ENCODE assay signal across 1 cellular context in genomic region chr13:34011552-34012085, GRCh38.
TF ChIP-seq lines count a peak whose summit lies in the region.

No MANE protein-coding gene starts in this region.

TF ChIP-seq in SK-N-SH treated with all-trans-retinoic acid at 6 μM for 48 hours, 23 proteins besides CTCF, POLR2A, EP300 and RAD21 (continued from another document):
- TF ChIP-seq CSRNP3 (CRISPR knock-in tag; IDR thresholded peaks at IDR 0.05), result no peak
- no peak for TF ChIP-seq OSR1 (CRISPR knock-in tag; IDR thresholded peaks at IDR 0.05)
- no peak for TF ChIP-seq ZC3H10 (CRISPR knock-in tag; IDR thresholded peaks at IDR 0.05)
- TF ChIP-seq TCF4 (CRISPR knock-in tag; IDR thresholded peaks at IDR 0.05; ENCODE audit: borderline replicate concordance), result no peak
- no peak for TF ChIP-seq PATZ1 (CRISPR knock-in tag; IDR thresholded peaks at IDR 0.05; ENCODE audit: borderline replicate concordance)
- no peak for TF ChIP-seq TOX (CRISPR knock-in tag; IDR thresholded peaks at IDR 0.05; ENCODE audit: borderline replicate concordance)
- TF ChIP-seq ESRRG (CRISPR knock-in tag; IDR thresholded peaks at IDR 0.05), result no peak
